Comparison of ENCODE assay signal across 18 cellular contexts in the genomic region with DNA sequence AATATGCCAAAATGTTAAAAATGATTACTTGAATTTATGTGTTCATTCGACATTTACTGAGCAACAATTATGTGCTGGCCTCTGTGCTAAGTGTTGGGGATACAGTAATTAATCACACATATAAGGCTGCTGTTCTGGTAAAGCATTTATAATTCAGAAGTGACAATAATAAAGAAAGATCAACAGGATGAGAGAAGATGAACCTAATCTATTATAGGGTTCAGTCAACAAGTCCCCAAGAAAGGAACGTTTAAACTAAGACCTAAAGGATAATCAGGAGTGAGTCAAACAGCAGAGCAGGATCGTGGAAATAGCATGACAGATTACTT.
DNase-seq lines count a peak whose midpoint lies in the region; ATAC-seq and TF ChIP-seq lines count a peak whose summit lies in the region.
"Had no signal": no experiment of that assay in that cellular context is flagged by ENCODE, and none has a peak within 500 bp of the region (broad histone marks: within the 10 kb centered on the region; RNA-seq: fewer than 3 reads in every experiment).

No MANE protein-coding gene starts in this region.

- H3K9me3 ChIP-seq in PC-3 (ENCODE audit: low read length) (no peaks in the 10 kb centered on the region), osteoblast (ENCODE audit: low read depth, low read length) (no peaks in the 10 kb centered on the region)
- H3K9me3 ChIP-seq in CD4-positive, alpha-beta T cell (ENCODE audit: control insufficient read depth, low read length) = no peaks in the 10 kb centered on the region
- H3K9me3 ChIP-seq: adrenal gland, left lung, Peyer's patch had no signal

- no peaks in the 10 kb centered on the region for H3F3A ChIP-seq in PC-3 (ENCODE audit: low read length, unreplicated experiment)

- H3K4me3 Mint-ChIP-seq in activated T-cell treated with anti-CD3 and anti-CD28 coated beads, Interleukin-2, amount 50 U/mL, for 4 hours = peak overlapping the region; percentile 35
- no peak overlapping the region for H3K4me3 Mint-ChIP-seq in CD4-positive, alpha-beta T cell

- H3K79me2 ChIP-seq in PC-3 (ENCODE audit: low read length) (no peaks in the 10 kb centered on the region), osteoblast (ENCODE audit: insufficient read depth, low read length) (no peaks in the 10 kb centered on the region)

- H3K27me3 Mint-ChIP-seq in activated T-cell treated with anti-CD3 and anti-CD28 coated beads, Interleukin-2, amount 50 U/mL, for 4 hours (ENCODE audit: low read depth) = peaks cover 12% of the 10 kb centered on the region
- H3K27me3 Mint-ChIP-seq in CD4-positive, alpha-beta T cell = peaks cover 6% of the 10 kb centered on the region

- BruUV-seq in PC-3 (replicated peaks; lab: Mats Ljungman, UMichigan) = no TSS peak

- H3K4me1 Mint-ChIP-seq in activated T-cell treated with anti-CD3 and anti-CD28 coated beads, Interleukin-2, amount 50 U/mL, for 4 hours (ENCODE audit: low read depth) = peaks cover 19% of the 10 kb centered on the region
- no peaks in the 10 kb centered on the region for H3K4me1 Mint-ChIP-seq in CD4-positive, alpha-beta T cell (ENCODE audit: low read depth)

- DNase-seq in activated T-cell treated with anti-CD3 and anti-CD28 coated beads, Interleukin-2, amount 50 U/mL, for 4 hours = no peak
- DNase-seq in activated T-cell treated with anti-CD3 and anti-CD28 coated beads for 4 hours (no peak), PC-3 (no peak), brain microvascular endothelial cell (no peak), osteoblast (ENCODE audit: insufficient read length, low spot score, missing footprints) (no peak), NCI-H1436 treated with DMSO at 0.1 percent for 48 hours (lab: John Stamatoyannopoulos, UW) (no peak), NCI-H2227 treated with DMSO at 0.1 percent for 48 hours (lab: John Stamatoyannopoulos, UW) (no peak)
- DNase-seq in CD4-positive, alpha-beta T cell = no peak
- DNase-seq: activated CD4-positive, CD25-positive, alpha-beta regulatory T cell treated with anti-CD3 and anti-CD28 coated beads, Interleukin-2, amount 50 U/mL, for 72 hours; DMS 273 treated with DMSO at 0.1 percent for 48 hours; erythroblast; GDM1; left lung; NCI-H1417 treated with DMSO at 0.1 percent for 48 hours; NCI-H2171; Peyer's patch; T1000 had no signal

- H3K4me1 ChIP-seq in PC-3 (ENCODE audit: insufficient read depth, low read length) = peaks cover 22% of the 10 kb centered on the region
- H3K4me1 ChIP-seq in osteoblast (ENCODE audit: insufficient read depth, low read length) = peaks cover 29% of the 10 kb centered on the region
- H3K4me1 ChIP-seq: left lung, Peyer's patch had no signal

- no peak overlapping the region for H3K27ac Mint-ChIP-seq in CD4-positive, alpha-beta T cell

- H3K4me3 ChIP-seq in PC-3 (ENCODE audit: low read length) (no peak overlapping the region), brain microvascular endothelial cell (ENCODE audit: low read depth, low read length) (no peak overlapping the region), osteoblast (ENCODE audit: insufficient read depth, low read length) (no peak overlapping the region)
- H3K4me3 ChIP-seq: adrenal gland, left lung, Peyer's patch had no signal

- H3K36me3 ChIP-seq in PC-3 (ENCODE audit: low read depth, low read length) (no peaks in the 10 kb centered on the region), brain microvascular endothelial cell (replicated peaks) (no peaks in the 10 kb centered on the region), osteoblast (ENCODE audit: insufficient read depth, low read length) (no peaks in the 10 kb centered on the region)
- H3K36me3 ChIP-seq: adrenal gland, left lung, Peyer's patch had no signal

- H2AFZ ChIP-seq in PC-3 (ENCODE audit: low read length) (no peak overlapping the region), osteoblast (ENCODE audit: low read length) (no peak overlapping the region)

- intact Hi-C loops in PC-3 (cut with micrococcal nuclease) = loop anchor here (1.0 to 5.0 kb wide), 2 partner anchors 21 to 54 kb away; no protein-coding TSS in a partner anchor
- intact Hi-C loops in CD4-positive, alpha-beta T cell (cut with DNase I, micrococcal nuclease) = no loop called here

- TF ChIP-seq CTCF in PC-3 (conservative IDR thresholded peaks at IDR 0.05; ENCODE audit: low read depth, low read length) = no peak
- no peak for TF ChIP-seq CTCF in brain microvascular endothelial cell (IDR thresholded peaks at IDR 0.05; ENCODE audit: low read depth, low read length, missing control alignments)
- no peak for TF ChIP-seq CTCF in osteoblast (IDR thresholded peaks at IDR 0.05; ENCODE audit: extremely low read depth, low read depth, low read length)
- no peak for TF ChIP-seq CTCF in CD4-positive, alpha-beta T cell (IDR thresholded peaks at IDR 0.05)

- H3K27me3 ChIP-seq in PC-3 (ENCODE audit: low read length) = no peaks in the 10 kb centered on the region
- H3K27me3 ChIP-seq in brain microvascular endothelial cell (replicated peaks) = no peaks in the 10 kb centered on the region
- no peaks in the 10 kb centered on the region for H3K27me3 ChIP-seq in osteoblast (ENCODE audit: insufficient read depth, low read length)
- H3K27me3 ChIP-seq in CD4-positive, alpha-beta T cell (ENCODE audit: control insufficient read depth, insufficient read depth, low read length) = no peaks in the 10 kb centered on the region
- H3K27me3 ChIP-seq: adrenal gland, Peyer's patch had no signal

- POLR2A ChIA-PET in PC-3 (lab: Charles Lee; ENCODE audit: unreplicated experiment) = no interaction called here
- POLR2A ChIA-PET in CD4-positive, alpha-beta T cell (lab: Charles Lee) = no interaction called here

- H3K36me3 Mint-ChIP-seq in activated T-cell treated with anti-CD3 and anti-CD28 coated beads, Interleukin-2, amount 50 U/mL, for 4 hours (ENCODE audit: insufficient read depth) = no peaks in the 10 kb centered on the region
- H3K36me3 Mint-ChIP-seq in CD4-positive, alpha-beta T cell (ENCODE audit: low read depth) = no peaks in the 10 kb centered on the region

- CTCF ChIA-PET in PC-3 (lab: Charles Lee) = no interaction called here
- CTCF ChIA-PET in CD4-positive, alpha-beta T cell (lab: Charles Lee) = no interaction called here

- H4K20me1 ChIP-seq in PC-3 (ENCODE audit: low read length) (no peaks in the 10 kb centered on the region), osteoblast (ENCODE audit: insufficient read depth, low read length) (no peaks in the 10 kb centered on the region)

- H3K4me2 ChIP-seq in PC-3 (ENCODE audit: low read length) = peak overlapping the region; percentile 67
- peak overlapping the region; percentile 29 for H3K4me2 ChIP-seq in osteoblast (ENCODE audit: insufficient read depth, low read length)

- peak overlapping the region; percentile 55 for H3K9ac ChIP-seq in PC-3 (ENCODE audit: low read length)

- H3K27ac ChIP-seq in PC-3 (ENCODE audit: low read length) (peak overlapping the region; percentile 89), brain microvascular endothelial cell (peak overlapping the region; percentile 93), osteoblast (ENCODE audit: low read depth, low read length) (peak overlapping the region; percentile 78)
- no peak overlapping the region for H3K27ac ChIP-seq in CD4-positive, alpha-beta T cell (ENCODE audit: low read depth, low read length)

- H3K9me2 ChIP-seq in PC-3 (replicated peaks; ENCODE audit: low read length) = no peaks in the 10 kb centered on the region

- in situ Hi-C loops in brain microvascular endothelial cell (cut with HindIII; ENCODE audit: low pct_ligation_motif_present, low sequenced_read_pairs) = no loop called here

- ATAC-seq in activated T-cell treated with anti-CD3 and anti-CD28 coated beads, Interleukin-2, amount 50 U/mL, for 4 hours = no peak
- no peak for ATAC-seq in PC-3
- no peak for ATAC-seq in CD4-positive, alpha-beta T cell (ENCODE audit: poor library complexity)

- no peaks in the 10 kb centered on the region for H3K9me3 Mint-ChIP-seq in activated T-cell treated with anti-CD3 and anti-CD28 coated beads, Interleukin-2, amount 50 U/mL, for 4 hours
- no peaks in the 10 kb centered on the region for H3K9me3 Mint-ChIP-seq in CD4-positive, alpha-beta T cell
